ENCODE assay signal across 19 cellular contexts in genomic region chr3:100412897-100413590, GRCh38.
"Had no signal": no experiment of that assay in that cellular context is flagged by ENCODE, and none has a peak within 500 bp of the region (broad histone marks: within the 10 kb centered on the region; RNA-seq: fewer than 3 reads in every experiment).

No MANE protein-coding gene starts in this region.

- H3K4me3 ChIP-seq: coronary artery, lower lobe of right lung, prostate gland, thoracic aorta had no signal

- H3K27ac Mint-ChIP-seq: activated CD8-positive, alpha-beta memory T cell treated with anti-CD3 and anti-CD28 coated beads, Interleukin-2, amount 10 ng/mL, durations not matched to agents 7 days and 5 days; activated T-cell treated with anti-CD3 and anti-CD28 coated beads, Interleukin-2, amount 50 U/mL, for 24 hours had no signal

- H3K27me3 Mint-ChIP-seq: activated CD8-positive, alpha-beta memory T cell treated with anti-CD3 and anti-CD28 coated beads, Interleukin-2, amount 10 ng/mL, durations not matched to agents 7 days and 5 days; activated T-cell treated with anti-CD3 and anti-CD28 coated beads, Interleukin-2, amount 50 U/mL, for 24 hours; central memory CD8-positive, alpha-beta T cell had no signal

- DNase-seq: activated CD4-positive, alpha-beta T cell treated with anti-CD3 and anti-CD28 coated beads, Interleukin-2, amount 50 U/mL, for 48 hours; activated CD4-positive, CD25-positive, alpha-beta regulatory T cell treated with anti-CD3 and anti-CD28 coated beads, Interleukin-2, amount 50 U/mL, for 72 hours; activated CD8-positive, alpha-beta memory T cell treated with anti-CD3 and anti-CD28 coated beads, Interleukin-2, amount 10 ng/mL, durations not matched to agents 7 days and 5 days; activated effector memory CD4-positive, alpha-beta T cell treated with Interleukin-2 at 50 U/mL for 16 hours; activated naive CD4-positive, alpha-beta T cell treated with anti-CD3 and anti-CD28 coated beads, Interleukin-2, amount 50 U/mL, for 16 hours; activated T-cell treated with anti-CD3 and anti-CD28 coated beads, Interleukin-2, amount 50 U/mL, for 24 hours; amniotic stem cell; effector CD4-positive, alpha-beta T cell; foreskin fibroblast; hypothalamus; lower lobe of right lung; stimulated activated CD4-positive, alpha-beta T cell treated with anti-CD3 and anti-CD28 coated beads, Interleukin-1b, Interleukin-23, amount 100 ng/mL, for 48 hours; T-helper 2 cell had no signal

- H3K4me1 ChIP-seq: lower lobe of right lung, prostate gland had no signal

- H3K4me3 Mint-ChIP-seq: activated CD8-positive, alpha-beta memory T cell treated with anti-CD3 and anti-CD28 coated beads, Interleukin-2, amount 10 ng/mL, durations not matched to agents 7 days and 5 days; activated T-cell treated with anti-CD3 and anti-CD28 coated beads, Interleukin-2, amount 50 U/mL, for 24 hours; central memory CD8-positive, alpha-beta T cell; neural crest cell had no signal

- H3K9me3 ChIP-seq: lower lobe of right lung, prostate gland, thoracic aorta had no signal

- H3K4me1 Mint-ChIP-seq: central memory CD8-positive, alpha-beta T cell; neural crest cell had no signal

- ATAC-seq: activated CD8-positive, alpha-beta memory T cell treated with anti-CD3 and anti-CD28 coated beads, Interleukin-2, amount 10 ng/mL, durations not matched to agents 7 days and 5 days; lower lobe of right lung; sciatic nerve had no signal

- H3K36me3 ChIP-seq: lower lobe of right lung, prostate gland, thoracic aorta had no signal

- H3K27ac ChIP-seq: coronary artery, lower lobe of right lung, prostate gland, thoracic aorta had no signal

- H3K9me3 Mint-ChIP-seq: central memory CD8-positive, alpha-beta T cell had no signal
